8 cellular contexts compared by ENCODE assay signal in the genomic region with DNA sequence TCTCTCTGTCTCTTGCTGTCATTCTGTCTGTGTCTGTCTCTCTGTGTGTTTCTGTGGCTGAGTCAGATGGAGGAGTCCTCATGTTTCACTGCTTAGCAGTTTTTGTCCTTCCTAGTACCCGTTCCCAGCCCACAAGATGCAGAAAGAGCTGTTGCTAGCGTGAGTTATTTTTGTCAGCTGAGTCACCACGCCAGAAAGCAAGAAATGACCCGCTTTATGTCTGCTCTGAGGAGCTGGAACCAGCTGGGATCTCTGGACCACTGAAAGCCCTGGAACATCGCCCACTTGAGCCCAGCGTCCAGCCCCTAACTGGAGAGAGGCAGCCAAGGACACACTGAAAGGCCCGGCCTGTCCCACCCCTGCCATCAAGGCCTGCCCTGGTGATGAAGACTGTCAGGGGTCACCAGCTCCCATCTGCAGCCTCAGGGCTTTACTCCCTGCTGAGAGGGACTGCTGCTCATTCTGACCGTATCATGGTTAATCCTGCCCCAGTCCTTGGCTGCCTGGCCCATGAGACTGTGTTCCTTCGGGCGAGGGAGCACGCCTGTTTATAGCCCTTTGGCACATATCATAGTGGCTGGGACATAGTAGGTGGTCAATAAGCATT.
DNase-seq lines count a peak whose midpoint lies in the region; ATAC-seq and TF ChIP-seq lines count a peak whose summit lies in the region.

No MANE protein-coding gene starts in this region.

- no peak overlapping the region for H3K4me3 ChIP-seq in mammary epithelial cell (replicated peaks in 1 of 3; ENCODE audit: insufficient read depth in 1 of 3, low read depth in 2 of 3, low read length in 3 of 3)
- H3K4me3 ChIP-seq in suprapubic skin: no peak overlapping the region

- TF ChIP-seq EP300 in suprapubic skin (IDR thresholded peaks at IDR 0.05): no peak

- no peaks in the 10 kb centered on the region for H3K27me3 ChIP-seq in mammary epithelial cell (ENCODE audit: insufficient read depth, low read length)
- H3K27me3 ChIP-seq in suprapubic skin: no peaks in the 10 kb centered on the region

- in situ Hi-C loops in mammary epithelial cell (cut with MboI; ENCODE audit: low sequenced_read_pairs in 2 of 2): no loop called here

- 24% methylated on average over 8 of the region's 11 CpGs for WGBS in mammary epithelial cell (ENCODE audit: low coverage, missing lambda C conversion rate)
- WGBS in suprapubic skin: 47% methylated on average over 9 of the region's 11 CpGs

- no peaks in the 10 kb centered on the region for H3K79me2 ChIP-seq in mammary epithelial cell (ENCODE audit: insufficient read depth, low read length)

- no peak overlapping the region for H3K9ac ChIP-seq in mammary epithelial cell (ENCODE audit: insufficient read depth, low read length)

- H3K36me3 ChIP-seq in mammary epithelial cell (ENCODE audit: insufficient read depth, low read length) (no peaks in the 10 kb centered on the region), suprapubic skin (no peaks in the 10 kb centered on the region)

- H2AFZ ChIP-seq in mammary epithelial cell (ENCODE audit: low read depth, low read length): peak overlapping the region; percentile 41

- H3K27ac ChIP-seq in mammary epithelial cell (ENCODE audit: insufficient read depth, low read depth, low read length): peak overlapping the region; percentile 48
- peak overlapping the region; percentile 30 for H3K27ac ChIP-seq in suprapubic skin

- peak overlapping the region; percentile 56 for H3K4me2 ChIP-seq in mammary epithelial cell (ENCODE audit: insufficient read depth, low read depth, low read length)

- H4K20me1 ChIP-seq in mammary epithelial cell (ENCODE audit: insufficient read depth, low read length): no peaks in the 10 kb centered on the region

- BruUV-seq in mammary epithelial cell (replicated peaks; lab: Mats Ljungman, UMichigan): no TSS peak

- H3K4me1 ChIP-seq in mammary epithelial cell (ENCODE audit: insufficient read depth, low read length) (peaks cover 21% of the 10 kb centered on the region), suprapubic skin (peaks cover 15% of the 10 kb centered on the region)

- TF ChIP-seq CTCF in AG09319 (IDR thresholded peaks at IDR 0.05; ENCODE audit: low read depth, low read length): no peak
- TF ChIP-seq CTCF in mammary epithelial cell (conservative IDR thresholded peaks at IDR 0.05 in 1 of 2, IDR thresholded peaks at IDR 0.05 in 1 of 2; ENCODE audit: extremely low read depth in 1 of 2, insufficient read depth in 1 of 2, low read depth in 1 of 2, low read length in 2 of 2): no peak
- no peak for TF ChIP-seq CTCF in suprapubic skin (IDR thresholded peaks at IDR 0.05)

- CTCF ChIA-PET in mammary epithelial cell (lab: Charles Lee; ENCODE audit: low non-redundant PET): interaction anchor here (0.6 kb wide), 2 partner anchors 14 to 25 kb away, joined by 3 to 6 read pairs; no protein-coding TSS in a partner anchor

- no peak for ATAC-seq in GM21529 (IDR thresholded peaks at IDR 0.05; ENCODE audit: unreplicated experiment)

- DNase-seq in AG09319 (ENCODE audit: extremely low read depth, low read depth) (peak; percentile 86), HT1080 (ENCODE audit: low read depth) (peak; percentile 97), mammary epithelial cell (peak; percentile 95), left kidney (ENCODE audit: low read depth, low spot score) (peak; percentile 71), suprapubic skin (ENCODE audit: low spot score in 2 of 2) (peak in 1 of 2 donors; percentile 78), 8988T (no peak), NCI-H2171 (lab: John Stamatoyannopoulos, UW) (no peak)

- dilution Hi-C loops in mammary epithelial cell (cut with HindIII; ENCODE audit: low sequenced_read_pairs): loop anchor here (5.0 kb wide), 1 partner anchor 71 kb away; no protein-coding TSS in a partner anchor

- no peak for TF ChIP-seq POLR2A in suprapubic skin (IDR thresholded peaks at IDR 0.05)

- H3K9me3 ChIP-seq in mammary epithelial cell (replicated peaks; ENCODE audit: insufficient read depth, low read length) (no peaks in the 10 kb centered on the region), suprapubic skin (no peaks in the 10 kb centered on the region)

- intact Hi-C loops in mammary epithelial cell (cut with micrococcal nuclease): loop anchor here (1.0 to 5.0 kb wide), 4 partner anchors 13 to 101 kb away; a partner anchor contains a TSS

Comparison
In these comparisons a context has a peak if more than half of its experiments do, and no peak if none do; other contexts are left out.
1. DNase-seq: peak in AG09319 (single experiment), HT1080 (single experiment), mammary epithelial cell (single experiment) and left kidney (single experiment); none in 8988T (single experiment) and NCI-H2171 (single experiment).